1 cellular context compared by ENCODE assay signal in genomic region chr2:99389946-99390345, GRCh38.
TF ChIP-seq lines count a peak whose summit lies in the region.

No MANE protein-coding gene starts in this region.

TF ChIP-seq in K562, 482 proteins besides CTCF, POLR2A, EP300 and RAD21:
- TF ChIP-seq MCM5 (IDR thresholded peaks at IDR 0.05; ENCODE audit: low read depth) (no peak), PATZ1 (CRISPR knock-in tag; IDR thresholded peaks at IDR 0.05; ENCODE audit: borderline replicate concordance) (no peak), CREB1 (IDR thresholded peaks at IDR 0.05) (no peak), CREB1 (CRISPR knock-in tag; IDR thresholded peaks at IDR 0.05) (no peak), SMARCE1 (IDR thresholded peaks at IDR 0.05) (no peak), ZNF146 (CRISPR knock-in tag; IDR thresholded peaks at IDR 0.05; ENCODE audit: unreplicated experiment) (no peak), TEAD2 (tag; IDR thresholded peaks at IDR 0.05) (no peak), BCLAF1 (IDR thresholded peaks at IDR 0.05; ENCODE audit: borderline replicate concordance in 1 of 2, control insufficient read depth in 1 of 2, low read depth in 2 of 2, low read length in 1 of 2) (no peak), STAG1 (CRISPR knock-in tag; IDR thresholded peaks at IDR 0.05; ENCODE audit: borderline replicate concordance) (no peak), USF1 (CRISPR knock-in tag; IDR thresholded peaks at IDR 0.05) (no peak), CREBBP (IDR thresholded peaks at IDR 0.05; ENCODE audit: low read depth, low read length) (no peak), SNRNP70 (optimal IDR thresholded peaks at IDR 0.05; ENCODE audit: low read depth, low read length) (no peak), RBM17 (IDR thresholded peaks at IDR 0.05; ENCODE audit: borderline replicate concordance, low read depth, low read length) (no peak), JUND (IDR thresholded peaks at IDR 0.05; ENCODE audit: borderline replicate concordance, low read depth, low read length) (no peak), JUND (tag; IDR thresholded peaks at IDR 0.05; ENCODE audit: borderline replicate concordance, low read depth, low read length) (no peak), IRF1 (CRISPR knock-in tag; IDR thresholded peaks at IDR 0.05; ENCODE audit: borderline replicate concordance) (no peak), FIP1L1 (IDR thresholded peaks at IDR 0.05; ENCODE audit: low read depth, low read length, poor library complexity, severe bottlenecking) (no peak), ZNF586 (CRISPR knock-in tag; conservative IDR thresholded peaks at IDR 0.05) (no peak), NRF1 (conservative IDR thresholded peaks at IDR 0.05 in 1 of 2, IDR thresholded peaks at IDR 0.05 in 1 of 2) (no peak)
